In genomic region chr20:17785007-17785406, GRCh38 we compare ENCODE assay signal across 28 cellular contexts.
"Had no signal": no experiment of that assay in that cellular context is flagged by ENCODE, and none has a peak within 500 bp of the region (broad histone marks: within the 10 kb centered on the region; RNA-seq: fewer than 3 reads in every experiment).

No MANE protein-coding gene starts in this region.

- FAIRE-seq: endometrium, islet of Langerhans, keratinocyte had no signal

- H3K27me3 ChIP-seq: colonic mucosa, esophagus squamous epithelium, gastrocnemius medialis, heart right ventricle had no signal

- H3K27ac Mint-ChIP-seq: dendritic cell treated with granulocyte-macrophage colony-stimulating factor and Interleukin-4, amounts not matched to agents 40 ng/mL and 50 ng/mL, for 4 days; effector memory CD8-positive, alpha-beta T cell; endodermal cell; mesothelial cell of epicardium had no signal

- H3K27ac ChIP-seq: colonic mucosa, epithelial cell of prostate, esophagus squamous epithelium, gastrocnemius medialis had no signal

- ATAC-seq: effector memory CD8-positive, alpha-beta T cell; esophagus mucosa; gastrocnemius medialis; left colon; left lobe of liver; left ventricle myocardium superior; mucosa of descending colon had no signal

- H3K4me3 Mint-ChIP-seq: dendritic cell treated with granulocyte-macrophage colony-stimulating factor and Interleukin-4, amounts not matched to agents 40 ng/mL and 50 ng/mL, for 4 days; effector memory CD8-positive, alpha-beta T cell; endodermal cell; mesothelial cell of epicardium had no signal

- H3K27me3 Mint-ChIP-seq: dendritic cell treated with granulocyte-macrophage colony-stimulating factor and Interleukin-4, amounts not matched to agents 40 ng/mL and 50 ng/mL, for 4 days had no signal

- H3K4me1 ChIP-seq: colonic mucosa, gastrocnemius medialis had no signal

- H3K9me3 ChIP-seq: colonic mucosa, esophagus squamous epithelium, gastrocnemius medialis, heart right ventricle, mucosa of descending colon had no signal

- H3K9me3 Mint-ChIP-seq: dendritic cell treated with granulocyte-macrophage colony-stimulating factor and Interleukin-4, amounts not matched to agents 40 ng/mL and 50 ng/mL, for 4 days; effector memory CD8-positive, alpha-beta T cell had no signal

- H3K4me3 ChIP-seq: colonic mucosa, esophagus squamous epithelium, gastrocnemius medialis, heart right ventricle, mucosa of descending colon had no signal

- H3K36me3 ChIP-seq: colonic mucosa, esophagus squamous epithelium, gastrocnemius medialis, heart right ventricle had no signal

- DNase-seq: colonic mucosa; cortex of kidney; effector CD8-positive, alpha-beta T cell; effector memory CD8-positive, alpha-beta T cell; endodermal cell; erythroblast; esophagus squamous epithelium; foreskin fibroblast; foreskin melanocyte; gastrocnemius medialis; glutamatergic neuron; head of caudate nucleus; heart right ventricle; hippocampal formation; kidney glomerular epithelial cell; left colon; left ventricle myocardium superior; mesenchymal stem cell; mucosa of descending colon; naive B cell had no signal

- H3K36me3 Mint-ChIP-seq: mesothelial cell of epicardium, naive B cell had no signal
